8 cellular contexts compared by ENCODE assay signal in genomic region chr3:126083138-126083445, GRCh38. TPM values are rescaled to one million over a fixed set of nuclear protein-coding genes. Genes with fewer than 3 reads are reported as not detected.
DNase-seq lines count a peak whose midpoint lies in the region; ATAC-seq and TF ChIP-seq lines count a peak whose summit lies in the region.

No MANE protein-coding gene starts in this region.

- H3K79me2 ChIP-seq in DOHH2 (ENCODE audit: control insufficient read depth, low read length) (peaks cover 14% of the 10 kb centered on the region), PC-9 (ENCODE audit: low read depth) (no peaks in the 10 kb centered on the region), parathyroid adenoma (no peaks in the 10 kb centered on the region)

- 0 out of 2 replicates have a peak, but pooled peaks cover 5% of the 10 kb centered on the region for H3K9me3 ChIP-seq in DOHH2 (ENCODE audit: control insufficient read depth, insufficient read depth, low read length)
- no peaks in the 10 kb centered on the region; the same call in none of the 2 replicates for H3K9me3 ChIP-seq in PC-9 (ENCODE audit: insufficient read depth, low read depth)
- H3K9me3 ChIP-seq in esophagus squamous epithelium: no peaks in the 10 kb centered on the region
- no peaks in the 10 kb centered on the region for H3K9me3 ChIP-seq in parathyroid adenoma (ENCODE audit: control insufficient read depth, low read length)

- H4K20me1 ChIP-seq in DOHH2 (ENCODE audit: control insufficient read depth, insufficient read depth, low read depth, low read length) (no peaks in the 10 kb centered on the region), PC-9 (ENCODE audit: insufficient read depth) (no peaks in the 10 kb centered on the region)

- no peak for TF ChIP-seq CTCF in DOHH2 (IDR thresholded peaks at IDR 0.05; ENCODE audit: low read depth, low read length, poor library complexity, severe bottlenecking)
- TF ChIP-seq CTCF in PC-9 (conservative IDR thresholded peaks at IDR 0.05): no peak
- no peak for TF ChIP-seq CTCF in esophagus squamous epithelium (IDR thresholded peaks at IDR 0.05)
- no peak for TF ChIP-seq CTCF in parathyroid adenoma (IDR thresholded peaks at IDR 0.05)

- 24 to 34% methylated on average over 3 of the region's 3 CpGs for WGBS in esophagus squamous epithelium, 2 donors

- DNase-seq in PC-9 (no peak), esophagus squamous epithelium (lab: John Stamatoyannopoulos, UW) (no peak), NCI-H1436 treated with DMSO at 0.1 percent for 48 hours (lab: John Stamatoyannopoulos, UW) (no peak), NCI-H446 treated with DMSO at 0.1 percent for 48 hours (lab: John Stamatoyannopoulos, UW) (no peak)
- no peak for DNase-seq in activated effector memory CD4-positive, alpha-beta T cell treated with Interleukin-2 at 50 U/mL for 16 hours

- BruUV-seq in PC-9 (replicated peaks; lab: Mats Ljungman, UMichigan): no TSS peak

- peak overlapping the region; percentile 87; the same call in 1 of the 2 replicates for H2AFZ ChIP-seq in PC-9
- H2AFZ ChIP-seq in parathyroid adenoma: peak overlapping the region; percentile 89

- CTCF ChIA-PET in PC-9 (lab: Charles Lee): no interaction called here

- no peak overlapping the region for H3K9ac ChIP-seq in parathyroid adenoma

- H3K9me2 ChIP-seq in DOHH2 (replicated peaks; ENCODE audit: control insufficient read depth, low read length): no peaks in the 10 kb centered on the region
- no peaks in the 10 kb centered on the region for H3K9me2 ChIP-seq in PC-9 (ENCODE audit: insufficient read depth)

- 0 out of 2 replicates have a peak, but pooled peaks cover 6% of the 10 kb centered on the region for H3F3A ChIP-seq in DOHH2 (ENCODE audit: control insufficient read depth, insufficient read depth)
- peaks cover 26% of the 10 kb centered on the region; the same call in 1 of the 2 replicates for H3F3A ChIP-seq in PC-9 (ENCODE audit: insufficient read depth, low read depth)

- POLR2A ChIA-PET in PC-9 (lab: Charles Lee; ENCODE audit: unreplicated experiment): interaction anchor here (0.7 kb wide), 1 partner anchor 1425 kb away, joined by 3 read pairs; no protein-coding TSS in a partner anchor

- peak overlapping the region; percentile 93 for H3K4me2 ChIP-seq in DOHH2 (ENCODE audit: low read length)
- H3K4me2 ChIP-seq in PC-9: peak overlapping the region; percentile 84
- H3K4me2 ChIP-seq in parathyroid adenoma (ENCODE audit: low read length): peak overlapping the region; percentile 91

- H3K4me3 ChIP-seq in DOHH2 (ENCODE audit: low read length): peak overlapping the region; percentile 92
- H3K4me3 ChIP-seq in PC-9: peak overlapping the region; percentile 83
- peak overlapping the region; percentile 75 to 84 (median 80) for H3K4me3 ChIP-seq in esophagus squamous epithelium
- H3K4me3 ChIP-seq in parathyroid adenoma (ENCODE audit: low read depth, low read length): peak overlapping the region; percentile 72

- H3K4me1 ChIP-seq in DOHH2 (ENCODE audit: control insufficient read depth, low read length) (peaks cover 24% of the 10 kb centered on the region), PC-9 (replicated peaks; ENCODE audit: insufficient read depth) (peaks cover 23% of the 10 kb centered on the region), esophagus squamous epithelium (peaks cover 5 to 34% (median 14%) of the 10 kb centered on the region in 3 donors), parathyroid adenoma (peaks cover 2% of the 10 kb centered on the region)

- no peak for TF ChIP-seq POLR2A in esophagus squamous epithelium (IDR thresholded peaks at IDR 0.05)

- H3K36me3 ChIP-seq in DOHH2 (ENCODE audit: control insufficient read depth, low read length) (peaks cover 3% of the 10 kb centered on the region; the same call in 1 of the 2 replicates), PC-9 (ENCODE audit: low read depth) (no peaks in the 10 kb centered on the region), esophagus squamous epithelium (no peaks in the 10 kb centered on the region), parathyroid adenoma (ENCODE audit: control insufficient read depth, insufficient read depth, low read length) (no peaks in the 10 kb centered on the region)

- H3K27ac ChIP-seq in DOHH2 (ENCODE audit: low read depth, low read length): peak overlapping the region; percentile 56
- no peak overlapping the region for H3K27ac ChIP-seq in PC-9
- H3K27ac ChIP-seq in esophagus squamous epithelium: peak overlapping the region in 3 of 4 donors; percentile 94 to 98 (median 98)
- H3K27ac ChIP-seq in parathyroid adenoma: peak overlapping the region; percentile 72

- no peaks in the 10 kb centered on the region for H3K27me3 ChIP-seq in DOHH2 (ENCODE audit: control insufficient read depth, low read length)
- no peaks in the 10 kb centered on the region for H3K27me3 ChIP-seq in PC-9 (ENCODE audit: insufficient read depth, low read depth)
- H3K27me3 ChIP-seq in esophagus squamous epithelium: no peaks in the 10 kb centered on the region
- H3K27me3 ChIP-seq in parathyroid adenoma (ENCODE audit: control insufficient read depth, insufficient read depth, low read length): no peaks in the 10 kb centered on the region

- intact Hi-C loops in PC-9 (cut with micrococcal nuclease; ENCODE audit: unreplicated experiment) (loop anchor here (5.0 kb wide), 2 partner anchors 106 to 114 kb away; no protein-coding TSS in a partner anchor), esophagus squamous epithelium (cut with DNase I) (no loop called here)

- no peak for ATAC-seq in GM18867 (IDR thresholded peaks at IDR 0.05; ENCODE audit: unreplicated experiment)

RNA-seq across cellular contexts. Expression of gene SLC41A3, which starts 0.8 kb away (rescaled TPM):
- total RNA-seq in PC-9 (2021) (59.2 and 67.0 TPM in 2 replicates), esophagus squamous epithelium (10 to 100 TPM; 17.7 to 46.5 (median 20.4) TPM)
